In genomic region chr10:104334965-104335650, GRCh38 we compare ENCODE assay signal across 9 cellular contexts. TPM values are rescaled to one million over a fixed set of nuclear protein-coding genes. Genes with fewer than 3 reads are reported as not detected.
DNase-seq lines count a peak whose midpoint lies in the region; FAIRE-seq and TF ChIP-seq lines count a peak whose summit lies in the region.
"Had no signal": no experiment of that assay in that cellular context is flagged by ENCODE, and none has a peak within 500 bp of the region (broad histone marks: within the 10 kb centered on the region; RNA-seq: fewer than 3 reads in every experiment).

No MANE protein-coding gene starts in this region.

- no peaks in the 10 kb centered on the region for H3K79me1 ChIP-seq in mesenchymal stem cell (replicated peaks; ENCODE audit: low read length, poor library complexity, severe bottlenecking)

- H3K79me2 ChIP-seq in astrocyte (ENCODE audit: insufficient read depth, low read length) (peaks cover 85% of the 10 kb centered on the region), neural progenitor cell (ENCODE audit: low read depth) (peaks cover 70% of the 10 kb centered on the region)

- H4K20me1 ChIP-seq in astrocyte (ENCODE audit: insufficient read depth, low read length) (peaks cover 69% of the 10 kb centered on the region), neural progenitor cell (ENCODE audit: low read depth) (peaks cover 65% of the 10 kb centered on the region)

- no peak overlapping the region for H2AFZ ChIP-seq in astrocyte (ENCODE audit: low read depth, low read length)
- no peak overlapping the region for H2AFZ ChIP-seq in mesenchymal stem cell (ENCODE audit: low read depth, low read length)
- no peak overlapping the region for H2AFZ ChIP-seq in neural progenitor cell (replicated peaks)

- peak overlapping the region in 1 of 2 experiments; percentile 17 for H3K18ac ChIP-seq in mesenchymal stem cell (ENCODE audit: low read depth in 1 of 2, low read length in 2 of 2)

- no peak overlapping the region for H2BK120ac ChIP-seq in mesenchymal stem cell (ENCODE audit: low read depth, low read length)

- peak overlapping the region; percentile 32 for H2BK15ac ChIP-seq in mesenchymal stem cell (ENCODE audit: low read depth, poor library complexity, severe bottlenecking)

- H3K9ac ChIP-seq in astrocyte (ENCODE audit: low read length) (peak overlapping the region; percentile 99), mesenchymal stem cell (ENCODE audit: low read length) (peak overlapping the region; percentile 99), neural progenitor cell (no peak overlapping the region)

- FAIRE-seq in astrocyte (lab: Jason Lieb, UNC) = no peak

- no peaks in the 10 kb centered on the region for H3K27me3 Mint-ChIP-seq in astrocyte (ENCODE audit: low read depth, unreplicated experiment)
- peaks cover 6% of the 10 kb centered on the region for H3K27me3 Mint-ChIP-seq in neural progenitor cell (ENCODE audit: insufficient read depth, low read depth)

- H3K27ac Mint-ChIP-seq in astrocyte (ENCODE audit: unreplicated experiment) (peak overlapping the region; percentile 12), neural progenitor cell (no peak overlapping the region)

- H3K9me3 Mint-ChIP-seq in astrocyte (ENCODE audit: unreplicated experiment) = no peaks in the 10 kb centered on the region
- no peaks in the 10 kb centered on the region for H3K9me3 Mint-ChIP-seq in neural progenitor cell

- H3K9me3 ChIP-seq in AG04450 (ENCODE audit: control insufficient read depth, insufficient read depth, low read length) = peaks cover 4% of the 10 kb centered on the region; the same call in 1 of the 2 replicates
- H3K9me3 ChIP-seq in astrocyte (ENCODE audit: insufficient read depth, low read depth, low read length) = no peaks in the 10 kb centered on the region
- H3K9me3 ChIP-seq in mesenchymal stem cell (ENCODE audit: control insufficient read depth, low read length) = no peaks in the 10 kb centered on the region
- no peaks in the 10 kb centered on the region for H3K9me3 ChIP-seq in neural progenitor cell (ENCODE audit: low read depth)
- H3K9me3 ChIP-seq: SJCRH30 had no signal

- peak overlapping the region; percentile 27 for H2AK5ac ChIP-seq in mesenchymal stem cell (ENCODE audit: low read length, severe bottlenecking)

- TF ChIP-seq CTCF in AG04450 (IDR thresholded peaks at IDR 0.05; ENCODE audit: low read depth, low read length) (no peak), astrocyte (IDR thresholded peaks at IDR 0.05; ENCODE audit: insufficient read depth, low read depth, low read length) (no peak), neural progenitor cell (IDR thresholded peaks at IDR 0.05) (no peak)

- H2BK5ac ChIP-seq in mesenchymal stem cell (ENCODE audit: low read depth, low read length, poor library complexity, severe bottlenecking) = no peak overlapping the region

- H3K27ac ChIP-seq in AG04450 (ENCODE audit: low read depth, low read length) (peak overlapping the region; percentile 52), astrocyte (ENCODE audit: low read depth, low read length) (no peak overlapping the region), mesenchymal stem cell (ENCODE audit: low read length, poor library complexity, severe bottlenecking) (no peak overlapping the region), neural progenitor cell (no peak overlapping the region)
- H3K27ac ChIP-seq: SJCRH30 had no signal

- H4K8ac ChIP-seq in mesenchymal stem cell (ENCODE audit: low read length) = peak overlapping the region; percentile 39

- peaks cover 5% of the 10 kb centered on the region for H3K36me3 ChIP-seq in astrocyte (ENCODE audit: insufficient read depth, low read length)
- peaks cover 10 to 35% of the 10 kb centered on the region in 2 experiments for H3K36me3 ChIP-seq in mesenchymal stem cell (ENCODE audit: control insufficient read depth in 1 of 2, insufficient read depth in 2 of 2, low read depth in 1 of 2, low read length in 2 of 2)
- H3K36me3 ChIP-seq in H7 (replicated peaks; ENCODE audit: control insufficient read depth, insufficient read depth, low read length) = no peaks in the 10 kb centered on the region
- no peaks in the 10 kb centered on the region for H3K36me3 ChIP-seq in neural progenitor cell
- H3K36me3 ChIP-seq: SJCRH30 had no signal

- DNase-seq in AG04450 (ENCODE audit: low read depth, low spot score) (no peak), NCI-H146 treated with DMSO at 0.1 percent for 48 hours (lab: John Stamatoyannopoulos, UW; ENCODE audit: unreplicated experiment) (peak; percentile 35), astrocyte (ENCODE audit: low read depth) (no peak), mesenchymal stem cell (no peak), NCI-H1930 (lab: John Stamatoyannopoulos, UW) (no peak), H7 (no peak), neural progenitor cell (ENCODE audit: low spot score) (no peak), SW480 (ENCODE audit: low spot score) (no peak)
- DNase-seq: SJCRH30 had no signal

- H3K4me1 ChIP-seq in astrocyte (ENCODE audit: insufficient read depth, low read length) (peaks cover 72% of the 10 kb centered on the region), mesenchymal stem cell (ENCODE audit: control insufficient read depth, insufficient read depth, low read depth, low read length) (peaks cover 42% of the 10 kb centered on the region), neural progenitor cell (peaks cover 48% of the 10 kb centered on the region)

- no peaks in the 10 kb centered on the region for H3K27me3 ChIP-seq in AG04450 (ENCODE audit: control insufficient read depth, insufficient read depth, low read length)
- no peaks in the 10 kb centered on the region for H3K27me3 ChIP-seq in astrocyte (ENCODE audit: insufficient read depth, low read length)
- no peaks in the 10 kb centered on the region for H3K27me3 ChIP-seq in mesenchymal stem cell (ENCODE audit: control insufficient read depth in 1 of 2, insufficient read depth in 1 of 2, low read length in 2 of 2)
- no peaks in the 10 kb centered on the region; the same call in 1 of the 2 replicates for H3K27me3 ChIP-seq in H7 (ENCODE audit: control insufficient read depth, insufficient read depth, low read length)
- peaks cover 38% of the 10 kb centered on the region for H3K27me3 ChIP-seq in neural progenitor cell

- H2BK12ac ChIP-seq in mesenchymal stem cell (ENCODE audit: low read length in 2 of 2) = no peak overlapping the region

- H3K4me2 ChIP-seq in astrocyte (ENCODE audit: low read length) (peak overlapping the region; percentile 94), mesenchymal stem cell (ENCODE audit: low read length, poor library complexity, severe bottlenecking) (no peak overlapping the region), neural progenitor cell (no peak overlapping the region)

- no peak overlapping the region for H3K4ac ChIP-seq in mesenchymal stem cell (ENCODE audit: low read depth in 1 of 2, low read length in 2 of 2)

- CTCF ChIA-PET in AG04450 (lab: Charles Lee) = interaction anchor here (0.6 to 7.3 kb wide), 7 partner anchors 16 to 61 kb away, joined by 3 to 99 read pairs (median 5); no protein-coding TSS in a partner anchor

- peak overlapping the region; percentile 87 for H3K4me3 ChIP-seq in AG04450 (ENCODE audit: low read depth, low read length)
- H3K4me3 ChIP-seq in astrocyte (ENCODE audit: insufficient read depth, low read depth, low read length) = peak overlapping the region; percentile 4
- H3K4me3 ChIP-seq in mesenchymal stem cell (ENCODE audit: insufficient read depth in 1 of 2, low read depth in 1 of 2, low read length in 2 of 2) = peak overlapping the region in 1 of 2 experiments; percentile 76
- H3K4me3 ChIP-seq in H7 (ENCODE audit: insufficient read depth, low read depth, low read length) = no peak overlapping the region
- H3K4me3 ChIP-seq in neural progenitor cell = no peak overlapping the region
- H3K4me3 ChIP-seq: SJCRH30 had no signal

- WGBS in mesenchymal stem cell = 95% methylated on average over 13 of the region's 13 CpGs

- H3K36me3 Mint-ChIP-seq in astrocyte (ENCODE audit: low read depth, unreplicated experiment) (no peaks in the 10 kb centered on the region), neural progenitor cell (peaks cover 2% of the 10 kb centered on the region)

- H3K14ac ChIP-seq in mesenchymal stem cell (ENCODE audit: low read length in 2 of 2) = no peak overlapping the region

- H3K23ac ChIP-seq in mesenchymal stem cell (ENCODE audit: low read length in 2 of 2) = no peak overlapping the region

- H3K4me1 Mint-ChIP-seq in astrocyte (ENCODE audit: low read depth, unreplicated experiment) = peaks cover 41% of the 10 kb centered on the region
- peaks cover 69% of the 10 kb centered on the region for H3K4me1 Mint-ChIP-seq in neural progenitor cell

- POLR2A ChIA-PET in AG04450 (lab: Yijun Ruan, JAX) = no interaction called here

- peak overlapping the region; percentile 53 for H4K91ac ChIP-seq in mesenchymal stem cell (ENCODE audit: low read length)

- peak overlapping the region; percentile 17 for H3K4me3 Mint-ChIP-seq in astrocyte (ENCODE audit: unreplicated experiment)
- H3K4me3 Mint-ChIP-seq in neural progenitor cell = no peak overlapping the region

- H3F3A ChIP-seq in neural progenitor cell (ENCODE audit: low read depth) = peaks cover 36% of the 10 kb centered on the region

RNA-seq across cellular contexts. Expression of gene ITPRIP, which starts 3.2 kb away (rescaled TPM):
- 18.8 and 22.9 TPM in 2 replicates for polyA plus RNA-seq in AG04450 (2011; rRNA removed)
- polyA minus RNA-seq in AG04450 (2011; rRNA and poly(A)+ RNA removed) = 22.2 and 25.4 TPM in 2 replicates
- total RNA-seq in astrocyte (21.7 and 21.9 TPM in 2 replicates), neural progenitor cell (ENCODE audit: low replicate concordance) (1.6 and 4.4 TPM in 2 replicates)
- 13.8 TPM for polyA plus RNA-seq in mesenchymal stem cell (2013, experiment 1 of 2)
- 13.9 TPM for polyA plus RNA-seq in mesenchymal stem cell (2013, experiment 2 of 2)
- 6.7 and 6.9 TPM in 2 replicates for total RNA-seq in H7 (2014; rRNA removed; shearing (Covaris generic))

RNA-seq across cellular contexts. Expression of gene CFAP58, which starts 18.5 kb away (rescaled TPM):
- 0.35 and 0.51 TPM in 2 replicates for polyA plus RNA-seq in AG04450 (2011; rRNA removed)
- polyA minus RNA-seq in AG04450 (2011; rRNA and poly(A)+ RNA removed) = 0.35 and 0.78 TPM in 2 replicates
- total RNA-seq in astrocyte = 0.82 and 0.86 TPM in 2 replicates
- polyA plus RNA-seq in mesenchymal stem cell (2013, experiment 1 of 2) = 0.12 TPM
- polyA plus RNA-seq in mesenchymal stem cell (2013, experiment 2 of 2) = 0.11 TPM
- total RNA-seq in H7 (2014; rRNA removed; shearing (Covaris generic)) = 0.62 and 2.0 TPM in 2 replicates
- total RNA-seq in neural progenitor cell (ENCODE audit: low replicate concordance) = 0.53 and 1.7 TPM in 2 replicates
- total RNA-seq: SJCRH30 had no signal

Comparison
In these comparisons a context has a peak if more than half of its experiments do, and no peak if none do; other contexts are left out.
1. H3K4me3 ChIP-seq: peak in AG04450 (single experiment) and astrocyte (single experiment); none in H7 (single experiment) and neural progenitor cell (single experiment).